13 cellular contexts compared by ENCODE assay signal in genomic region chr14:75221797-75222196, GRCh38. TPM values are rescaled to one million over a fixed set of nuclear protein-coding genes. Genes with fewer than 3 reads are reported as not detected.
DNase-seq lines count a peak whose midpoint lies in the region; ATAC-seq, FAIRE-seq and TF ChIP-seq lines count a peak whose summit lies in the region.
"Had no signal": no experiment of that assay in that cellular context is flagged by ENCODE, and none has a peak within 500 bp of the region (broad histone marks: within the 10 kb centered on the region; RNA-seq: fewer than 3 reads in every experiment).

No MANE protein-coding gene starts in this region.

- H3K36me3 Mint-ChIP-seq in HFFc6 (ENCODE audit: low read depth): no peaks in the 10 kb centered on the region
- H3K36me3 Mint-ChIP-seq: immature natural killer cell had no signal

- H4K20me1 ChIP-seq in BLaER1 treated with 17β-estradiol and CSF1 and Interleukin-3, amounts not matched to agents 10 nM and 100 nM: no peaks in the 10 kb centered on the region
- no peaks in the 10 kb centered on the region for H4K20me1 ChIP-seq in keratinocyte (ENCODE audit: control insufficient read depth, extremely low read depth, insufficient read depth, low read length)

- H3K4me2 ChIP-seq in BLaER1 treated with 17β-estradiol and CSF1 and Interleukin-3, amounts not matched to agents 10 nM and 100 nM: peak overlapping the region; percentile 63 to 92 (median 82)
- H3K4me2 ChIP-seq in keratinocyte (ENCODE audit: control insufficient read depth, extremely low read depth, insufficient read depth, low read depth, low read length): peak overlapping the region; percentile 18

- FAIRE-seq in keratinocyte (lab: Jason Lieb, UNC): no peak
- FAIRE-seq: colon had no signal

- H3K27me3 Mint-ChIP-seq in HFFc6 (ENCODE audit: insufficient read depth): no peaks in the 10 kb centered on the region

- peaks cover 41 to 61% (median 52%) of the 10 kb centered on the region in 10 experiments for H3K4me1 ChIP-seq in BLaER1 treated with 17β-estradiol and CSF1 and Interleukin-3, amounts not matched to agents 10 nM and 100 nM
- H3K4me1 ChIP-seq in RWPE2 (ENCODE audit: insufficient read depth, poor library complexity, severe bottlenecking) (peaks cover 32% of the 10 kb centered on the region), keratinocyte (ENCODE audit: control insufficient read depth, extremely low read depth, insufficient read depth, low read length) (peaks cover 18% of the 10 kb centered on the region)

- H3K27me3 ChIP-seq in BLaER1 treated with 17β-estradiol and CSF1 and Interleukin-3, amounts not matched to agents 10 nM and 100 nM: no peaks in the 10 kb centered on the region
- H3K27me3 ChIP-seq in RWPE2 (ENCODE audit: insufficient read depth, poor library complexity, severe bottlenecking): no peaks in the 10 kb centered on the region
- H3K27me3 ChIP-seq in keratinocyte (ENCODE audit: control insufficient read depth, extremely low read depth, insufficient read depth, low read length): no peaks in the 10 kb centered on the region
- H3K27me3 ChIP-seq: transverse colon had no signal

- peak overlapping the region; percentile 58 for H2AFZ ChIP-seq in keratinocyte (ENCODE audit: control insufficient read depth, low read length)

- H3K27ac Mint-ChIP-seq in HFFc6: peak overlapping the region; percentile 99

- H3K36me3 ChIP-seq in BLaER1 treated with 17β-estradiol and CSF1 and Interleukin-3, amounts not matched to agents 10 nM and 100 nM: no peaks in the 10 kb centered on the region
- H3K36me3 ChIP-seq in RWPE2 (ENCODE audit: low read depth) (no peaks in the 10 kb centered on the region), keratinocyte (ENCODE audit: control insufficient read depth in 2 of 2, extremely low read depth in 1 of 2, insufficient read depth in 2 of 2, low read length in 2 of 2) (no peaks in the 10 kb centered on the region)
- H3K36me3 ChIP-seq: transverse colon had no signal

- peak overlapping the region in 8 of 11 experiments; percentile 24 to 59 (median 49); a peak in 12 of 22 replicates for H3K9ac ChIP-seq in BLaER1 treated with 17β-estradiol and CSF1 and Interleukin-3, amounts not matched to agents 10 nM and 100 nM
- peak overlapping the region; percentile 43 for H3K9ac ChIP-seq in keratinocyte (ENCODE audit: control insufficient read depth, extremely low read depth, insufficient read depth, low read length)

- DNase-seq in HFFc6 (no peak), RWPE2 (ENCODE audit: low spot score) (peak; percentile 82), keratinocyte (ENCODE audit: low read depth, low spot score) (no peak), lower leg skin (ENCODE audit: low spot score in 2 of 2) (no peak), KG1 (lab: John Stamatoyannopoulos, UW) (no peak), omental fat pad (ENCODE audit: low spot score) (no peak)
- DNase-seq: immature natural killer cell, mucosa of descending colon, transverse colon had no signal

- intact Hi-C loops in lower leg skin (cut with DNase I; ENCODE audit: low total_unique reads): no loop called here

- ATAC-seq in RWPE2 (ENCODE audit: low read depth): peak; percentile 82
- ATAC-seq in HG03097 (IDR thresholded peaks at IDR 0.05; ENCODE audit: low FRiP score, unreplicated experiment): no peak
- ATAC-seq in omental fat pad (ENCODE audit: low FRiP score): no peak
- ATAC-seq: activated CD4-positive, CD25-positive, alpha-beta regulatory T cell treated with anti-CD3 and anti-CD28 coated beads, Interleukin-2, amount 50 U/mL, for 24 hours had no signal

- peak overlapping the region; percentile 81 for H3K4me3 Mint-ChIP-seq in HFFc6
- H3K4me3 Mint-ChIP-seq: immature natural killer cell had no signal

- H3K9me3 ChIP-seq in BLaER1 treated with 17β-estradiol and CSF1 and Interleukin-3, amounts not matched to agents 10 nM and 100 nM (replicated peaks in 1 of 11): no peaks in the 10 kb centered on the region
- H3K9me3 ChIP-seq in RWPE2 (ENCODE audit: severe bottlenecking) (no peaks in the 10 kb centered on the region), keratinocyte (ENCODE audit: control insufficient read depth, low read depth, low read length) (no peaks in the 10 kb centered on the region)
- H3K9me3 ChIP-seq: mucosa of descending colon, transverse colon had no signal

- 61 to 62% methylated on average over 2 of the region's 2 CpGs for WGBS in lower leg skin, 2 donors

- TF ChIP-seq CTCF in HFFc6 (IDR thresholded peaks at IDR 0.05) (no peak), RWPE2 (IDR thresholded peaks at IDR 0.05; ENCODE audit: poor library complexity, severe bottlenecking) (no peak), keratinocyte (optimal IDR thresholded peaks at IDR 0.05 in 1 of 3, IDR thresholded peaks at IDR 0.05 in 1 of 3, conservative IDR thresholded peaks at IDR 0.05 in 1 of 3; ENCODE audit: extremely low read depth in 1 of 3, insufficient read depth in 2 of 3, low read length in 3 of 3) (no peak), lower leg skin (IDR thresholded peaks at IDR 0.05) (no peak), omental fat pad (IDR thresholded peaks at IDR 0.05) (no peak)

- H3K9me1 ChIP-seq in keratinocyte (ENCODE audit: control insufficient read depth, extremely low read depth, insufficient read depth, low read length): no peaks in the 10 kb centered on the region

- peak overlapping the region in 10 of 11 experiments; percentile 40 to 77 (median 65); a peak in 19 of 22 replicates for H3K27ac ChIP-seq in BLaER1 treated with 17β-estradiol and CSF1 and Interleukin-3, amounts not matched to agents 10 nM and 100 nM
- H3K27ac ChIP-seq in RWPE2 (ENCODE audit: poor library complexity, severe bottlenecking) (peak overlapping the region; percentile 88), keratinocyte (ENCODE audit: control insufficient read depth, insufficient read depth, low read length) (peak overlapping the region; percentile 81)
- H3K27ac ChIP-seq: transverse colon had no signal

- H3K4me3 ChIP-seq in BLaER1 treated with 17β-estradiol and CSF1 and Interleukin-3, amounts not matched to agents 10 nM and 100 nM: peak overlapping the region in 2 of 10 experiments; percentile 7 to 18; a peak in 1 of 20 replicates
- H3K4me3 ChIP-seq in RWPE2 (ENCODE audit: severe bottlenecking) (no peak overlapping the region), keratinocyte (ENCODE audit: control insufficient read depth in 2 of 3, extremely low read depth in 1 of 3, insufficient read depth in 2 of 3, low read depth in 1 of 3, low read length in 3 of 3) (no peak overlapping the region), lower leg skin (ENCODE audit: low read depth, poor library complexity, severe bottlenecking) (no peak overlapping the region)
- H3K4me3 ChIP-seq: mucosa of descending colon, transverse colon had no signal

- no peaks in the 10 kb centered on the region for H3K9me3 Mint-ChIP-seq in HFFc6
- H3K9me3 Mint-ChIP-seq: immature natural killer cell had no signal

- H3K4me1 Mint-ChIP-seq in HFFc6 (ENCODE audit: low read depth): peaks cover 45% of the 10 kb centered on the region

- dilution Hi-C loops in keratinocyte (cut with MboI; ENCODE audit: extremely low pct_ligation_motif_present, low sequenced_read_pairs): no loop called here

- no peak for TF ChIP-seq POLR2A in lower leg skin (IDR thresholded peaks at IDR 0.05)

- no peaks in the 10 kb centered on the region for H3K79me2 ChIP-seq in keratinocyte (ENCODE audit: control insufficient read depth, insufficient read depth, low read length)

RNA-seq across cellular contexts. Expression of gene TMED10, which starts 45.4 kb away (rescaled TPM):
- 100 to 1,000 TPM; 370 to 494 (median 430) TPM for total RNA-seq in HFFc6 (2021; fragmentation: NEBNext Ultra II Directional; extraction: Animal tissue kit (Norgen Biotek cat#: 25700))
- 306 to 428 TPM (median 380 TPM) in 3 replicates for polyA plus RNA-seq in keratinocyte
- 83.4 TPM for polyA plus RNA-seq in keratinocyte (2011; ENCODE audit: low read depth)
- polyA plus RNA-seq in keratinocyte (2011; cell fraction: cytosol; rRNA removed): 201 and 388 TPM in 2 replicates
- 420 and 431 TPM in 2 replicates for polyA plus RNA-seq in keratinocyte (2011; cell fraction: nucleus; rRNA removed)
- 157 and 253 TPM in 2 replicates for polyA plus RNA-seq in keratinocyte (2012; ENCODE audit: low replicate concordance)
- 565 to 838 TPM (median 646 TPM) in 3 replicates for polyA minus RNA-seq in keratinocyte
- polyA minus RNA-seq in keratinocyte (2011; cell fraction: cytosol; rRNA and poly(A)+ RNA removed): 534 TPM
- polyA minus RNA-seq in keratinocyte (2011; cell fraction: nucleus; rRNA and poly(A)+ RNA removed): 437 and 484 TPM in 2 replicates
- total RNA-seq in lower leg skin (100 to 1,000 TPM; 144 to 208 (median 184) TPM), omental fat pad (100 to 1,000 TPM; 189 to 372 (median 341) TPM)

RNA-seq across cellular contexts. Expression of gene FOS, which starts 56.8 kb away (rescaled TPM):
- 100 to 1,000 TPM; 118 to 368 (median 342) TPM for total RNA-seq in HFFc6 (2021; fragmentation: NEBNext Ultra II Directional; extraction: Animal tissue kit (Norgen Biotek cat#: 25700))
- 29.2 to 141 TPM (median 121 TPM) in 3 replicates for polyA plus RNA-seq in keratinocyte
- 203 TPM for polyA plus RNA-seq in keratinocyte (2011; ENCODE audit: low read depth)
- polyA plus RNA-seq in keratinocyte (2011; cell fraction: cytosol; rRNA removed): 59.7 and 69.9 TPM in 2 replicates
- 468 and 530 TPM in 2 replicates for polyA plus RNA-seq in keratinocyte (2011; cell fraction: nucleus; rRNA removed)
- polyA plus RNA-seq in keratinocyte (2012; ENCODE audit: low replicate concordance): 11.9 and 76.3 TPM in 2 replicates
- polyA minus RNA-seq in keratinocyte: 33.5 to 179 TPM (median 146 TPM) in 3 replicates
- polyA minus RNA-seq in keratinocyte (2011; cell fraction: cytosol; rRNA and poly(A)+ RNA removed): 174 TPM
- 415 and 474 TPM in 2 replicates for polyA minus RNA-seq in keratinocyte (2011; cell fraction: nucleus; rRNA and poly(A)+ RNA removed)
- total RNA-seq in lower leg skin (100 to 1,000 TPM; 154 to 448 (median 330) TPM), omental fat pad (1,000 to 10,000 TPM in 3 of 4 donors, 100 to 1,000 TPM in 1; 935 to 2,479 (median 2,174) TPM)
